In genomic region chr22:26801449-26801848, GRCh38 we compare ENCODE assay signal across 22 cellular contexts.
"Had no signal": no experiment of that assay in that cellular context is flagged by ENCODE, and none has a peak within 500 bp of the region (broad histone marks: within the 10 kb centered on the region; RNA-seq: fewer than 3 reads in every experiment).

No MANE protein-coding gene starts in this region.

- DNase-seq: hippocampal formation; kidney; left colon; left lung; lower lobe of right lung; mammary epithelial cell; naive thymus-derived CD8-positive, alpha-beta T cell; nucleus accumbens; psoas muscle; stimulated activated CD4-positive, alpha-beta T cell treated with anti-CD3 and anti-CD28 coated beads, Interleukin-1b, Interleukin-23, amount 100 ng/mL, for 48 hours; stimulated activated CD4-positive, alpha-beta T cell treated with anti-CD3 and anti-CD28 coated beads, Interleukin-2, amount 100 ng/mL, for 48 hours; stimulated activated CD4-positive, alpha-beta T cell treated with anti-CD3 and anti-CD28 coated beads, Interleukin-4, amount 100 ng/mL, for 4 hours; stimulated activated CD8-positive, alpha-beta memory T cell treated with anti-CD3 and anti-CD28 coated beads, Interleukin-4, amount 100 ng/mL, for 48 hours; stimulated activated naive CD4-positive, alpha-beta T cell treated with Interleukin-2 at 50 U/mL for 16 hours; stimulated activated naive CD8-positive, alpha-beta T cell treated with anti-CD3 and anti-CD28 coated beads, Interleukin-15, amount 100 ng/mL, for 72 hours; substantia nigra; uterus had no signal

- H3K36me3 ChIP-seq: left lung, lower lobe of right lung, uterus had no signal

- H3K9me3 ChIP-seq: left lung, lower lobe of right lung, psoas muscle, tibial nerve, uterus had no signal

- H3K9ac ChIP-seq: parathyroid adenoma had no signal

- FAIRE-seq: islet of Langerhans, kidney had no signal

- H3K27ac ChIP-seq: left lung, lower lobe of right lung, parathyroid adenoma, psoas muscle, tibial nerve, uterus had no signal

- H3K79me2 ChIP-seq: parathyroid adenoma had no signal

- H2AFZ ChIP-seq: parathyroid adenoma had no signal

- ATAC-seq: left colon; left lung; lower lobe of right lung; naive thymus-derived CD8-positive, alpha-beta T cell; psoas muscle; stimulated activated memory B cell treated with anti-CD40 and anti-IgM and Interleukin-4, amounts not matched to agents 10 μg/mL and 1 μg/mL and 100 μg/mL, for 72 hours; stimulated activated naive CD8-positive, alpha-beta T cell treated with anti-CD3 and anti-CD28 coated beads, Interleukin-15, amount 100 ng/mL, for 72 hours had no signal

- H3K27me3 ChIP-seq: left lung, uterus had no signal

- H3K4me1 ChIP-seq: left lung, lower lobe of right lung, parathyroid adenoma, psoas muscle, tibial nerve, uterus had no signal

- H3K4me3 ChIP-seq: left lung, lower lobe of right lung, psoas muscle, smooth muscle cell, tibial nerve, uterus had no signal
